In the genomic region with DNA sequence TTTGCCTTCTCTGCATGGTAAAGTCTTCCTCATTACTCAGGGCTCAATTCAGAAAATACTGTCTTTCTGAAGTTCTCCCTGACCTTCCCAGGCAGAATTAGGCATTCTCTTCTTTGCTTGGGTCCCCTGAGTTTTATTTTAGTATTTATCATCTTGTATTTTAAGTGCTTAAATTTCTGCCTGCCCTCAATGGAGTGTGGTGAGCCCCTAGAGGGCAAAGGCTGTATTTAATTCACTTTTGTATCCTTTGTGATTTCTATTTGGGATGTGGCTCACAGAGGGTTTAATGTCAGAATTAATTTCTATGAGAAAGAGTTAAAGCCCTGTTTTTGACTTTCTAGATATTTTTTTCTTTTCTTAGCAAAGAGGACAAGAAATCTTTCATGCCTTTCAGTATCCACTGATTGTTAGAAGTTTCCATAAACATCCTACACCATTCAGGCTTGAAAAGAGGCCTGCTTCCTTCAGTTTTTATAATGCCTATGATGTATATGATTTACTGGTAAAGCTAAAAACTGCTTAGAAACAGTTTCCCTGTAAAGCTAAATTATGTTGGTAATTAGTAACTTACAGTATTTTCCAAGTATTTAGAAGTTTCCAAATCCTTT, we compare ENCODE assay signal across 8 cellular contexts. TPM values are rescaled to one million over a fixed set of nuclear protein-coding genes. Genes with fewer than 3 reads are reported as not detected.
DNase-seq lines count a peak whose midpoint lies in the region; ATAC-seq and TF ChIP-seq lines count a peak whose summit lies in the region.

No MANE protein-coding gene starts in this region.

- H3K4me1 Mint-ChIP-seq in neural crest cell, result peaks cover 9% of the 10 kb centered on the region
- H3K4me1 Mint-ChIP-seq in activated CD4-positive, alpha-beta memory T cell treated with anti-CD3 and anti-CD28 coated beads, Interleukin-2, amount 10 ng/mL, durations not matched to agents 7 days and 5 days, result no peaks in the 10 kb centered on the region
- peaks cover 0 to 3% (median 0%) of the 10 kb centered on the region in 7 donors for H3K4me1 Mint-ChIP-seq in naive thymus-derived CD4-positive, alpha-beta T cell

- dilution Hi-C loops in mammary epithelial cell (cut with HindIII; ENCODE audit: low sequenced_read_pairs), result no loop called here

- H3K4me2 ChIP-seq in KMS-11 (no peak overlapping the region), mammary epithelial cell (ENCODE audit: insufficient read depth, low read depth, low read length) (no peak overlapping the region)

- H3K4me3 ChIP-seq in KMS-11 (IDR thresholded peaks at IDR 0.05; ENCODE audit: insufficient read depth, low read depth, low read length), result no peak overlapping the region
- H3K4me3 ChIP-seq in mammary epithelial cell (replicated peaks in 1 of 3; ENCODE audit: insufficient read depth in 1 of 3, low read depth in 2 of 3, low read length in 3 of 3), result no peak overlapping the region
- no peak overlapping the region for H3K4me3 ChIP-seq in naive thymus-derived CD4-positive, alpha-beta T cell (ENCODE audit: low read length)

- no peaks in the 10 kb centered on the region for H4K20me1 ChIP-seq in KMS-11 (ENCODE audit: insufficient read depth)
- H4K20me1 ChIP-seq in mammary epithelial cell (ENCODE audit: insufficient read depth, low read length), result no peaks in the 10 kb centered on the region

- H3K9me3 ChIP-seq in mammary epithelial cell (replicated peaks; ENCODE audit: insufficient read depth, low read length), result no peaks in the 10 kb centered on the region
- no peaks in the 10 kb centered on the region for H3K9me3 ChIP-seq in naive thymus-derived CD4-positive, alpha-beta T cell (ENCODE audit: control insufficient read depth in 2 of 3, low read length in 3 of 3)

- TF ChIP-seq CTCF in KMS-11 (conservative IDR thresholded peaks at IDR 0.05; ENCODE audit: low read depth, low read length) (peak; percentile 65), mammary epithelial cell (conservative IDR thresholded peaks at IDR 0.05 in 1 of 2, IDR thresholded peaks at IDR 0.05 in 1 of 2; ENCODE audit: extremely low read depth in 1 of 2, insufficient read depth in 1 of 2, low read depth in 1 of 2, low read length in 2 of 2) (peak; percentile 62 to 71), neural crest cell (conservative IDR thresholded peaks at IDR 0.05) (peak; percentile 58)

- no peak overlapping the region for H3K9ac ChIP-seq in KMS-11
- no peak overlapping the region for H3K9ac ChIP-seq in mammary epithelial cell (ENCODE audit: insufficient read depth, low read length)

- H3K27me3 Mint-ChIP-seq in neural crest cell (ENCODE audit: low read depth), result no peaks in the 10 kb centered on the region
- no peaks in the 10 kb centered on the region for H3K27me3 Mint-ChIP-seq in activated CD4-positive, alpha-beta memory T cell treated with anti-CD3 and anti-CD28 coated beads, Interleukin-2, amount 10 ng/mL, durations not matched to agents 7 days and 5 days
- peaks cover 0 to 8% (median 3%) of the 10 kb centered on the region in 5 donors for H3K27me3 Mint-ChIP-seq in naive thymus-derived CD4-positive, alpha-beta T cell

- H3K4me3 Mint-ChIP-seq in neural crest cell, result no peak overlapping the region
- H3K4me3 Mint-ChIP-seq in activated CD4-positive, alpha-beta memory T cell treated with anti-CD3 and anti-CD28 coated beads, Interleukin-2, amount 10 ng/mL, durations not matched to agents 7 days and 5 days, result no peak overlapping the region
- no peak overlapping the region for H3K4me3 Mint-ChIP-seq in naive thymus-derived CD4-positive, alpha-beta T cell

- H3K4me1 ChIP-seq in KMS-11 (ENCODE audit: low read depth, poor library complexity, severe bottlenecking) (no peaks in the 10 kb centered on the region), mammary epithelial cell (ENCODE audit: insufficient read depth, low read length) (no peaks in the 10 kb centered on the region)
- no peaks in the 10 kb centered on the region for H3K4me1 ChIP-seq in naive thymus-derived CD4-positive, alpha-beta T cell (ENCODE audit: control insufficient read depth in 2 of 2, insufficient read depth in 2 of 2, low read length in 2 of 2)

- H3K27ac Mint-ChIP-seq in neural crest cell (ENCODE audit: unreplicated experiment), result no peak overlapping the region
- H3K27ac Mint-ChIP-seq in activated CD4-positive, alpha-beta memory T cell treated with anti-CD3 and anti-CD28 coated beads, Interleukin-2, amount 10 ng/mL, durations not matched to agents 7 days and 5 days, result no peak overlapping the region
- no peak overlapping the region for H3K27ac Mint-ChIP-seq in naive thymus-derived CD4-positive, alpha-beta T cell

- H3K36me3 Mint-ChIP-seq in neural crest cell (ENCODE audit: low read depth), result no peaks in the 10 kb centered on the region
- H3K36me3 Mint-ChIP-seq in activated CD4-positive, alpha-beta memory T cell treated with anti-CD3 and anti-CD28 coated beads, Interleukin-2, amount 10 ng/mL, durations not matched to agents 7 days and 5 days (ENCODE audit: low read depth), result no peaks in the 10 kb centered on the region
- H3K36me3 Mint-ChIP-seq in naive thymus-derived CD4-positive, alpha-beta T cell, result no peaks in the 10 kb centered on the region

- H3K79me2 ChIP-seq in KMS-11 (ENCODE audit: insufficient read depth, low read depth) (no peaks in the 10 kb centered on the region), mammary epithelial cell (ENCODE audit: insufficient read depth, low read length) (no peaks in the 10 kb centered on the region)

- in situ Hi-C loops in mammary epithelial cell (cut with MboI; ENCODE audit: low sequenced_read_pairs in 2 of 2), result no loop called here

- CTCF ChIA-PET in mammary epithelial cell (lab: Charles Lee; ENCODE audit: low non-redundant PET), result no interaction called here
- CTCF ChIA-PET in activated CD4-positive, alpha-beta memory T cell treated with anti-CD3 and anti-CD28 coated beads, Interleukin-2, amount 10 ng/mL, durations not matched to agents 7 days and 5 days (lab: Charles Lee), result no interaction called here
- CTCF ChIA-PET in naive thymus-derived CD4-positive, alpha-beta T cell (lab: Charles Lee), result no interaction called here

- no peak for ATAC-seq in naive thymus-derived CD4-positive, alpha-beta T cell

- H3K27me3 ChIP-seq in KMS-11 (ENCODE audit: insufficient read depth, low read depth) (no peaks in the 10 kb centered on the region), mammary epithelial cell (ENCODE audit: insufficient read depth, low read length) (no peaks in the 10 kb centered on the region)
- H3K27me3 ChIP-seq in naive thymus-derived CD4-positive, alpha-beta T cell (ENCODE audit: control insufficient read depth in 2 of 2, insufficient read depth in 2 of 2, low read length in 2 of 2), result no peaks in the 10 kb centered on the region

- H3K36me3 ChIP-seq in KMS-11 (ENCODE audit: insufficient read depth) (no peaks in the 10 kb centered on the region), mammary epithelial cell (ENCODE audit: insufficient read depth, low read length) (no peaks in the 10 kb centered on the region)
- no peaks in the 10 kb centered on the region for H3K36me3 ChIP-seq in naive thymus-derived CD4-positive, alpha-beta T cell (ENCODE audit: control insufficient read depth in 2 of 3, insufficient read depth in 3 of 3, low read length in 3 of 3)

- H3K9me3 Mint-ChIP-seq in neural crest cell, result no peaks in the 10 kb centered on the region
- H3K9me3 Mint-ChIP-seq in activated CD4-positive, alpha-beta memory T cell treated with anti-CD3 and anti-CD28 coated beads, Interleukin-2, amount 10 ng/mL, durations not matched to agents 7 days and 5 days, result no peaks in the 10 kb centered on the region
- H3K9me3 Mint-ChIP-seq in naive thymus-derived CD4-positive, alpha-beta T cell, result peaks cover 0 to 2% (median 0%) of the 10 kb centered on the region in 11 donors

- H3K27ac ChIP-seq in KMS-11 (no peak overlapping the region), mammary epithelial cell (ENCODE audit: insufficient read depth, low read depth, low read length) (no peak overlapping the region)
- no peak overlapping the region for H3K27ac ChIP-seq in naive thymus-derived CD4-positive, alpha-beta T cell (ENCODE audit: low read depth, low read length)

- intact Hi-C loops in mammary epithelial cell (cut with micrococcal nuclease), result loop anchor here (1.0 kb wide), 1 partner anchor 102 kb away; no protein-coding TSS in a partner anchor
- intact Hi-C loops in naive thymus-derived CD4-positive, alpha-beta T cell (cut with micrococcal nuclease), result no loop called here

- no peak overlapping the region for H2AFZ ChIP-seq in KMS-11 (ENCODE audit: low read depth)
- no peak overlapping the region for H2AFZ ChIP-seq in mammary epithelial cell (ENCODE audit: low read depth, low read length)

- no TSS peak for BruUV-seq in mammary epithelial cell (replicated peaks; lab: Mats Ljungman, UMichigan)

- DNase-seq in Daoy (ENCODE audit: low read depth) (peak; percentile 25), mammary epithelial cell (peak; percentile 11), neural crest cell (ENCODE audit: low read depth, low spot score) (no peak), HK-2 (ENCODE audit: unreplicated experiment) (no peak)
- DNase-seq in stimulated activated CD4-positive, alpha-beta T cell treated with anti-CD3 and anti-CD28 coated beads, Interleukin-4, amount 100 ng/mL, for 4 hours, result no peak
- no peak for DNase-seq in activated CD4-positive, alpha-beta memory T cell treated with anti-CD3 and anti-CD28 coated beads, Interleukin-2, amount 10 ng/mL, durations not matched to agents 7 days and 5 days
- DNase-seq in naive thymus-derived CD4-positive, alpha-beta T cell, result no peak

- POLR2A ChIA-PET in activated CD4-positive, alpha-beta memory T cell treated with anti-CD3 and anti-CD28 coated beads, Interleukin-2, amount 10 ng/mL, durations not matched to agents 7 days and 5 days (lab: Charles Lee), result no interaction called here
- POLR2A ChIA-PET in naive thymus-derived CD4-positive, alpha-beta T cell (lab: Charles Lee), result no interaction called here

RNA-seq across cellular contexts. Expression of gene PTPRB, which starts 55.6 kb away (rescaled TPM):
- 1.6 and 1.7 TPM in 2 replicates for total RNA-seq in Daoy (2014; rRNA removed; shearing (Covaris generic))
- total RNA-seq in mammary epithelial cell (under 1 TPM; 0.05 to 0.17 TPM), neural crest cell (0.59 and 0.93 TPM in 2 replicates)
- polyA plus RNA-seq in mammary epithelial cell, result 0.22 TPM
- polyA minus RNA-seq in mammary epithelial cell, result 0.98 TPM
- total RNA-seq in activated CD4-positive, alpha-beta memory T cell treated with anti-CD3 and anti-CD28 coated beads, Interleukin-2, amount 10 ng/mL, durations not matched to agents 7 days and 5 days, result not detected
- total RNA-seq in naive thymus-derived CD4-positive, alpha-beta T cell, result under 1 TPM in 2 of 5 experiments, not detected in 3; 0.16 to 0.24 TPM
- polyA plus RNA-seq in naive thymus-derived CD4-positive, alpha-beta T cell, result not detected

Comparison
In these comparisons a context has a peak if more than half of its experiments do, and no peak if none do; other contexts are left out.
1. DNase-seq: peak in Daoy (single experiment) and mammary epithelial cell (single experiment); none in neural crest cell (single experiment), stimulated activated CD4-positive, alpha-beta T cell treated with anti-CD3 and anti-CD28 coated beads, Interleukin-4, amount 100 ng/mL, for 4 hours (0 of 2), activated CD4-positive, alpha-beta memory T cell treated with anti-CD3 and anti-CD28 coated beads, Interleukin-2, amount 10 ng/mL, durations not matched to agents 7 days and 5 days (single experiment), naive thymus-derived CD4-positive, alpha-beta T cell (0 of 9) and HK-2 (single experiment).
2. Peak in every context shown above with its lines, with median percentiles within 50 percentile points of each other: CTCF ChIP-seq.